8 cellular contexts compared by ENCODE assay signal in genomic region chr2:9844036-9844483, GRCh38. TPM values are rescaled to one million over a fixed set of nuclear protein-coding genes. Genes with fewer than 3 reads are reported as not detected.
DNase-seq lines count a peak whose midpoint lies in the region; ATAC-seq, FAIRE-seq and TF ChIP-seq lines count a peak whose summit lies in the region.

No MANE protein-coding gene starts in this region.

- peak; percentile 56 for DNase-seq in ELR (ENCODE audit: low read depth)
- peak; percentile 47 for DNase-seq in NCI-H2227 treated with DMSO at 0.1 percent for 48 hours (lab: John Stamatoyannopoulos, UW)
- no peak for DNase-seq in bronchial epithelial cell (ENCODE audit: low read depth)
- DNase-seq in mesendoderm = peak; percentile 47
- DNase-seq in activated effector memory CD4-positive, alpha-beta T cell treated with Interleukin-2 at 50 U/mL for 16 hours = no peak
- DNase-seq in SW 1271 (lab: John Stamatoyannopoulos, UW) = no peak

- peak overlapping the region; percentile 91 for H3K9ac ChIP-seq in mesendoderm (ENCODE audit: low read length)

- H3K18ac ChIP-seq in mesendoderm (ENCODE audit: low read length) = peak overlapping the region; percentile 65

- peaks cover 18% of the 10 kb centered on the region for H3K79me2 ChIP-seq in mesendoderm (ENCODE audit: control insufficient read depth, insufficient read depth, low read length)

- H3K56ac ChIP-seq in mesendoderm (ENCODE audit: low read length) = peak overlapping the region; percentile 95

- H3K27me3 ChIP-seq in bronchial epithelial cell (ENCODE audit: control insufficient read depth, insufficient read depth, low read length) = no peaks in the 10 kb centered on the region
- no peaks in the 10 kb centered on the region for H3K27me3 ChIP-seq in mesendoderm (ENCODE audit: insufficient read depth, low read length, poor library complexity)

- H2BK5ac ChIP-seq in mesendoderm (ENCODE audit: low read length) = peak overlapping the region; percentile 44

- H3K79me1 ChIP-seq in mesendoderm (ENCODE audit: low read length) = peaks cover 12% of the 10 kb centered on the region

- TF ChIP-seq CTCF in bronchial epithelial cell (IDR thresholded peaks at IDR 0.05; ENCODE audit: insufficient read depth, low read length, severe bottlenecking) = no peak

- H2BK15ac ChIP-seq in mesendoderm (replicated peaks; ENCODE audit: low read depth) = no peak overlapping the region

- H3K23ac ChIP-seq in mesendoderm (ENCODE audit: low read length) = no peak overlapping the region

- peaks cover 2% of the 10 kb centered on the region for H3K4me1 ChIP-seq in mesendoderm (ENCODE audit: control insufficient read depth, low read depth, low read length)

- H3K36me3 ChIP-seq in bronchial epithelial cell (ENCODE audit: control insufficient read depth, insufficient read depth, low read length) = no peaks in the 10 kb centered on the region
- no peaks in the 10 kb centered on the region for H3K36me3 ChIP-seq in mesendoderm (ENCODE audit: control insufficient read depth, insufficient read depth, low read length)

- FAIRE-seq in bronchial epithelial cell (lab: Jason Lieb, UNC) = no peak

- peak overlapping the region; percentile 45 for H3K4ac ChIP-seq in mesendoderm (ENCODE audit: low read depth, low read length)

- no peak for ATAC-seq in GM21737 (IDR thresholded peaks at IDR 0.05; ENCODE audit: unreplicated experiment)
- ATAC-seq in GM19395 (IDR thresholded peaks at IDR 0.05; ENCODE audit: unreplicated experiment) = no peak

- H4K8ac ChIP-seq in mesendoderm (ENCODE audit: low read depth, low read length) = peak overlapping the region; percentile 88

- H3K27ac ChIP-seq in mesendoderm (ENCODE audit: low read depth, low read length) = peak overlapping the region; percentile 98

- H2BK120ac ChIP-seq in mesendoderm (ENCODE audit: low read depth, low read length) = no peak overlapping the region

- peak overlapping the region; percentile 71 for H3K4me2 ChIP-seq in mesendoderm (ENCODE audit: low read length)

- peak overlapping the region; percentile 58 for H3K4me3 ChIP-seq in bronchial epithelial cell (ENCODE audit: low read depth, low read length)
- peak overlapping the region; percentile 71 for H3K4me3 ChIP-seq in mesendoderm (ENCODE audit: low read length)

- H2AK5ac ChIP-seq in mesendoderm (ENCODE audit: low read length) = no peak overlapping the region

- no CpG with 5 or more reads among the region's 15 CpGs for WGBS in mesendoderm (ENCODE audit: extremely low coverage, insufficient coverage, low lambda C conversion rate)

- H4K5ac ChIP-seq in mesendoderm (ENCODE audit: low read length) = no peak overlapping the region

RNA-seq across cellular contexts. Expression of gene TAF1B, which starts 0.8 kb away (rescaled TPM):
- 28.7 and 30.5 TPM in 2 replicates for total RNA-seq in bronchial epithelial cell
- polyA plus RNA-seq in mesendoderm (2013, experiment 1 of 2) = 26.0 TPM
- polyA plus RNA-seq in mesendoderm (2013, experiment 2 of 2) = 25.3 TPM

Comparison
In these comparisons a context has a peak if more than half of its experiments do, and no peak if none do; other contexts are left out.
1. DNase-seq: peak in ELR (single experiment), NCI-H2227 treated with DMSO at 0.1 percent for 48 hours (single experiment) and mesendoderm (single experiment); none in bronchial epithelial cell (single experiment), activated effector memory CD4-positive, alpha-beta T cell treated with Interleukin-2 at 50 U/mL for 16 hours (single experiment) and SW 1271 (0 of 2).